Comparison of ENCODE assay signal across 1 cellular context in the genomic region with DNA sequence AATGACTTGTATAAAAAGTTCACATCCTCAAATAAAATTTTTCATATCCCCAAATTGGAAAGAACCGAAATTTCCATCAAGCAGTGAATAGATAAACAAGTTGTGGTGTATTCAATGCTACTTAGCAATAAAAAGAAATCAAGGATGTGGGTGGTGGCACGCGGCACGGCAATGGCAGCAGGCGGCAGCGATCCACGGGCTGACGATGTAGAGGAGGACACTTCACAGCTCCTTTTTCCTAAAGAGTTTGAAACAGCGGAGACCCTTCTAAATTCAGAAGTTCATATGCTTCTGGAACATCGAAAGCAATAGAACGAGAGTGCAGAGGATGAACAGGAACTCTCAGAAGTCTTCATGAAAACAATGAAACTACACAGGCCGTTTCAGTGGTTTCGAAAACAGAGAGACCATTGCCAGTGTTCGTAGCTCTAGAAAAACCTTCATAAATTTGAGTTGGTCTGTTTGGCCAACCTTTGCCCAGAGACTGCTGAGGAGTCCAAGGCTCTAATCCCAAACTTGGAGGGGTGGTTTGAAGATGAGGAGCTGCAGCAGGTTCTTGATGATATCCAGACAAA.
TF ChIP-seq lines count a peak whose summit lies in the region.

No MANE protein-coding gene starts in this region.

TF ChIP-seq in GM23338, 12 proteins besides CTCF, POLR2A, EP300 and RAD21 (continued from another document):
- TF ChIP-seq, protein P1, sequence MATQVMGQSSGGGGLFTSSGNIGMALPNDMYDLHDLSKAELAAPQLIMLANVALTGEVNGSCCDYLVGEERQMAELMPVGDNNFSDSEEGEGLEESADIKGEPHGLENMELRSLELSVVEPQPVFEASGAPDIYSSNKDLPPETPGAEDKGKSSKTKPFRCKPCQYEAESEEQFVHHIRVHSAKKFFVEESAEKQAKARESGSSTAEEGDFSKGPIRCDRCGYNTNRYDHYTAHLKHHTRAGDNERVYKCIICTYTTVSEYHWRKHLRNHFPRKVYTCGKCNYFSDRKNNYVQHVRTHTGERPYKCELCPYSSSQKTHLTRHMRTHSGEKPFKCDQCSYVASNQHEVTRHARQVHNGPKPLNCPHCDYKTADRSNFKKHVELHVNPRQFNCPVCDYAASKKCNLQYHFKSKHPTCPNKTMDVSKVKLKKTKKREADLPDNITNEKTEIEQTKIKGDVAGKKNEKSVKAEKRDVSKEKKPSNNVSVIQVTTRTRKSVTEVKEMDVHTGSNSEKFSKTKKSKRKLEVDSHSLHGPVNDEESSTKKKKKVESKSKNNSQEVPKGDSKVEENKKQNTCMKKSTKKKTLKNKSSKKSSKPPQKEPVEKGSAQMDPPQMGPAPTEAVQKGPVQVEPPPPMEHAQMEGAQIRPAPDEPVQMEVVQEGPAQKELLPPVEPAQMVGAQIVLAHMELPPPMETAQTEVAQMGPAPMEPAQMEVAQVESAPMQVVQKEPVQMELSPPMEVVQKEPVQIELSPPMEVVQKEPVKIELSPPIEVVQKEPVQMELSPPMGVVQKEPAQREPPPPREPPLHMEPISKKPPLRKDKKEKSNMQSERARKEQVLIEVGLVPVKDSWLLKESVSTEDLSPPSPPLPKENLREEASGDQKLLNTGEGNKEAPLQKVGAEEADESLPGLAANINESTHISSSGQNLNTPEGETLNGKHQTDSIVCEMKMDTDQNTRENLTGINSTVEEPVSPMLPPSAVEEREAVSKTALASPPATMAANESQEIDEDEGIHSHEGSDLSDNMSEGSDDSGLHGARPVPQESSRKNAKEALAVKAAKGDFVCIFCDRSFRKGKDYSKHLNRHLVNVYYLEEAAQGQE (IDR thresholded peaks at IDR 0.05; ENCODE audit: unreplicated experiment), result no peak
- TF ChIP-seq ZNF114 (CRISPR knock-in tag; IDR thresholded peaks at IDR 0.05), result no peak
- TF ChIP-seq NANOG (IDR thresholded peaks at IDR 0.05; ENCODE audit: borderline replicate concordance), result no peak
- no peak for TF ChIP-seq EZH2 (IDR thresholded peaks at IDR 0.05; ENCODE audit: low read depth, unreplicated experiment)
- TF ChIP-seq, protein P2, sequence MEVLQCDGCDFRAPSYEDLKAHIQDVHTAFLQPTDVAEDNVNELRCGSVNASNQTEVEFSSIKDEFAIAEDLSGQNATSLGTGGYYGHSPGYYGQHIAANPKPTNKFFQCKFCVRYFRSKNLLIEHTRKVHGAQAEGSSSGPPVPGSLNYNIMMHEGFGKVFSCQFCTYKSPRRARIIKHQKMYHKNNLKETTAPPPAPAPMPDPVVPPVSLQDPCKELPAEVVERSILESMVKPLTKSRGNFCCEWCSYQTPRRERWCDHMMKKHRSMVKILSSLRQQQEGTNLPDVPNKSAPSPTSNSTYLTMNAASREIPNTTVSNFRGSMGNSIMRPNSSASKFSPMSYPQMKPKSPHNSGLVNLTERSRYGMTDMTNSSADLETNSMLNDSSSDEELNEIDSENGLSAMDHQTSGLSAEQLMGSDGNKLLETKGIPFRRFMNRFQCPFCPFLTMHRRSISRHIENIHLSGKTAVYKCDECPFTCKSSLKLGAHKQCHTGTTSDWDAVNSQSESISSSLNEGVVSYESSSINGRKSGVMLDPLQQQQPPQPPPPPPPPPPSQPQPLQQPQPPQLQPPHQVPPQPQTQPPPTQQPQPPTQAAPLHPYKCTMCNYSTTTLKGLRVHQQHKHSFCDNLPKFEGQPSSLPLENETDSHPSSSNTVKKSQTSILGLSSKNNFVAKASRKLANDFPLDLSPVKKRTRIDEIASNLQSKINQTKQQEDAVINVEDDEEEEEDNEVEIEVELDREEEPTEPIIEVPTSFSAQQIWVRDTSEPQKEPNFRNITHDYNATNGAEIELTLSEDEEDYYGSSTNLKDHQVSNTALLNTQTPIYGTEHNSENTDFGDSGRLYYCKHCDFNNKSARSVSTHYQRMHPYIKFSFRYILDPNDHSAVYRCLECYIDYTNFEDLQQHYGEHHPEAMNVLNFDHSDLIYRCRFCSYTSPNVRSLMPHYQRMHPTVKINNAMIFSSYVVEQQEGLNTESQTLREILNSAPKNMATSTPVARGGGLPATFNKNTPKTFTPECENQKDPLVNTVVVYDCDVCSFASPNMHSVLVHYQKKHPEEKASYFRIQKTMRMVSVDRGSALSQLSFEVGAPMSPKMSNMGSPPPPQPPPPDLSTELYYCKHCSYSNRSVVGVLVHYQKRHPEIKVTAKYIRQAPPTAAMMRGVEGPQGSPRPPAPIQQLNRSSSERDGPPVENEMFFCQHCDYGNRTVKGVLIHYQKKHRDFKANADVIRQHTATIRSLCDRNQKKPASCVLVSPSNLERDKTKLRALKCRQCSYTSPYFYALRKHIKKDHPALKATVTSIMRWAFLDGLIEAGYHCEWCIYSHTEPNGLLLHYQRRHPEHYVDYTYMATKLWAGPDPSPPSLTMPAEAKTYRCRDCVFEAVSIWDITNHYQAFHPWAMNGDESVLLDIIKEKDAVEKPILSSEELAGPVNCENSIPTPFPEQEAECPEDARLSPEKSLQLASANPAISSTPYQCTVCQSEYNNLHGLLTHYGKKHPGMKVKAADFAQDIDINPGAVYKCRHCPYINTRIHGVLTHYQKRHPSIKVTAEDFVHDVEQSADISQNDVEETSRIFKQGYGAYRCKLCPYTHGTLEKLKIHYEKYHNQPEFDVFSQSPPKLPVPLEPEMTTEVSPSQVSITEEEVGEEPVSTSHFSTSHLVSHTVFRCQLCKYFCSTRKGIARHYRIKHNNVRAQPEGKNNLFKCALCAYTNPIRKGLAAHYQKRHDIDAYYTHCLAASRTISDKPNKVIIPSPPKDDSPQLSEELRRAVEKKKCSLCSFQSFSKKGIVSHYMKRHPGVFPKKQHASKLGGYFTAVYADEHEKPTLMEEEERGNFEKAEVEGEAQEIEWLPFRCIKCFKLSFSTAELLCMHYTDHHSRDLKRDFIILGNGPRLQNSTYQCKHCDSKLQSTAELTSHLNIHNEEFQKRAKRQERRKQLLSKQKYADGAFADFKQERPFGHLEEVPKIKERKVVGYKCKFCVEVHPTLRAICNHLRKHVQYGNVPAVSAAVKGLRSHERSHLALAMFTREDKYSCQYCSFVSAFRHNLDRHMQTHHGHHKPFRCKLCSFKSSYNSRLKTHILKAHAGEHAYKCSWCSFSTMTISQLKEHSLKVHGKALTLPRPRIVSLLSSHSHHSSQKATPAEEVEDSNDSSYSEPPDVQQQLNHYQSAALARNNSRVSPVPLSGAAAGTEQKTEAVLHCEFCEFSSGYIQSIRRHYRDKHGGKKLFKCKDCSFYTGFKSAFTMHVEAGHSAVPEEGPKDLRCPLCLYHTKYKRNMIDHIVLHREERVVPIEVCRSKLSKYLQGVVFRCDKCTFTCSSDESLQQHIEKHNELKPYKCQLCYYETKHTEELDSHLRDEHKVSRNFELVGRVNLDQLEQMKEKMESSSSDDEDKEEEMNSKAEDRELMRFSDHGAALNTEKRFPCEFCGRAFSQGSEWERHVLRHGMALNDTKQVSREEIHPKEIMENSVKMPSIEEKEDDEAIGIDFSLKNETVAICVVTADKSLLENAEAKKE (CRISPR knock-in tag; IDR thresholded peaks at IDR 0.05), result no peak
- TF ChIP-seq POLR2AphosphoS5 (IDR thresholded peaks at IDR 0.05; ENCODE audit: low read depth), result no peak
- TF ChIP-seq EZH2phosphoT487 (IDR thresholded peaks at IDR 0.05; ENCODE audit: unreplicated experiment), result no peak
- TF ChIP-seq, protein P3, sequence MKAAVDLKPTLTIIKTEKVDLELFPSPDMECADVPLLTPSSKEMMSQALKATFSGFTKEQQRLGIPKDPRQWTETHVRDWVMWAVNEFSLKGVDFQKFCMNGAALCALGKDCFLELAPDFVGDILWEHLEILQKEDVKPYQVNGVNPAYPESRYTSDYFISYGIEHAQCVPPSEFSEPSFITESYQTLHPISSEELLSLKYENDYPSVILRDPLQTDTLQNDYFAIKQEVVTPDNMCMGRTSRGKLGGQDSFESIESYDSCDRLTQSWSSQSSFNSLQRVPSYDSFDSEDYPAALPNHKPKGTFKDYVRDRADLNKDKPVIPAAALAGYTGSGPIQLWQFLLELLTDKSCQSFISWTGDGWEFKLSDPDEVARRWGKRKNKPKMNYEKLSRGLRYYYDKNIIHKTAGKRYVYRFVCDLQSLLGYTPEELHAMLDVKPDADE (IDR thresholded peaks at IDR 0.05), result no peak
- TF ChIP-seq STAT1 (IDR thresholded peaks at IDR 0.05; ENCODE audit: unreplicated experiment), result no peak
- no peak for TF ChIP-seq CREB1 (CRISPR knock-in tag; IDR thresholded peaks at IDR 0.05; ENCODE audit: low read depth)
